8 cellular contexts compared by ENCODE assay signal in genomic region chr1:246497331-246497915, GRCh38. TPM values are rescaled to one million over a fixed set of nuclear protein-coding genes. Genes with fewer than 3 reads are reported as not detected.
A peak's percentile ranks its signal among the peaks of the same experiment; 100 is the strongest.
DNase-seq lines count a peak whose midpoint lies in the region; ATAC-seq and TF ChIP-seq lines count a peak whose summit lies in the region.

No MANE protein-coding gene starts in this region.

- no peaks in the 10 kb centered on the region for H3K4me1 ChIP-seq in Peyer's patch
- H3K4me1 ChIP-seq in mucosa of descending colon (ENCODE audit: low read depth), result no peaks in the 10 kb centered on the region

- no peak overlapping the region for H3K4me3 ChIP-seq in Peyer's patch
- no peak overlapping the region for H3K4me3 ChIP-seq in mucosa of descending colon

- ATAC-seq in GM19452 (IDR thresholded peaks at IDR 0.05; ENCODE audit: unreplicated experiment), result peak; percentile 62
- ATAC-seq in mucosa of descending colon, result peak; percentile 68
- ATAC-seq in HG03457 (IDR thresholded peaks at IDR 0.05; ENCODE audit: unreplicated experiment), result no peak

- H3K27ac ChIP-seq in Peyer's patch, result no peak overlapping the region

- TF ChIP-seq POLR2A in Peyer's patch (IDR thresholded peaks at IDR 0.05), result no peak

- no peaks in the 10 kb centered on the region for H3K27me3 ChIP-seq in Peyer's patch

- peak; percentile 65 to 88 (median 78) for TF ChIP-seq CTCF in Peyer's patch (IDR thresholded peaks at IDR 0.05)
- TF ChIP-seq CTCF in mucosa of descending colon (IDR thresholded peaks at IDR 0.05), result peak; percentile 38

- H3K9me3 ChIP-seq in Peyer's patch, result no peaks in the 10 kb centered on the region
- H3K9me3 ChIP-seq in mucosa of descending colon, result no peaks in the 10 kb centered on the region

- peak; percentile 83 for DNase-seq in DMS53 (lab: John Stamatoyannopoulos, UW)
- peak; percentile 68 for DNase-seq in LHCN-M2 (ENCODE audit: low read depth)
- DNase-seq in Peyer's patch, result no peak
- peak; percentile 88 for DNase-seq in dermis blood vessel endothelial cell
- peak in 1 of 3 donors; percentile 60 for DNase-seq in mucosa of descending colon
- DNase-seq in activated CD4-positive, alpha-beta T cell treated with anti-CD3 and anti-CD28 coated beads for 48 hours, result no peak

- H3K36me3 ChIP-seq in Peyer's patch (no peaks in the 10 kb centered on the region), mucosa of descending colon (ENCODE audit: low read depth) (no peaks in the 10 kb centered on the region)

- intact Hi-C loops in mucosa of descending colon (cut with DNase I, micrococcal nuclease), result loop anchor here (5.0 to 10.0 kb wide), 2 partner anchors 255 to 1343 kb away; partner anchors contain the start of gene KIF26B (in 1 of the 2)

RNA-seq across cellular contexts. Expression of gene SMYD3, which starts 9.7 kb away (rescaled TPM):
- total RNA-seq in LHCN-M2 (2014; rRNA removed), result 24.8 and 34.0 TPM in 2 replicates
- 39.2 TPM for polyA plus RNA-seq in LHCN-M2 (2012)
- total RNA-seq in Peyer's patch, result 10 to 100 TPM; 19.8 to 55.3 (median 26.9) TPM
- 21.3 and 22.0 TPM in 2 replicates for total RNA-seq in dermis blood vessel endothelial cell
- total RNA-seq in mucosa of descending colon, result 10 to 100 TPM; 16.3 to 18.0 (median 16.4) TPM

Comparison
In these comparisons a context has a peak if more than half of its experiments do, and no peak if none do; other contexts are left out.
1. DNase-seq: peak in DMS53 (single experiment), LHCN-M2 (single experiment) and dermis blood vessel endothelial cell (single experiment); none in Peyer's patch (0 of 3) and activated CD4-positive, alpha-beta T cell treated with anti-CD3 and anti-CD28 coated beads for 48 hours (single experiment).